8 cellular contexts compared by ENCODE assay signal in genomic region chr9:127423591-127423933, GRCh38. TPM values are rescaled to one million over a fixed set of nuclear protein-coding genes. Genes with fewer than 3 reads are reported as not detected.
DNase-seq lines count a peak whose midpoint lies in the region; ATAC-seq and TF ChIP-seq lines count a peak whose summit lies in the region.

No MANE protein-coding gene starts in this region.

- H3K4me3 ChIP-seq in HAP-1 (peak overlapping the region; percentile 92), right cardiac atrium (ENCODE audit: low read length) (peak overlapping the region; percentile 76)

- H3K27me3 ChIP-seq in HAP-1 (ENCODE audit: low read depth) (no peaks in the 10 kb centered on the region), right cardiac atrium (ENCODE audit: control insufficient read depth, insufficient read depth) (no peaks in the 10 kb centered on the region)

- peaks cover 12% of the 10 kb centered on the region for H3K36me3 Mint-ChIP-seq in WTC11
- peaks cover 50% of the 10 kb centered on the region for H3K36me3 Mint-ChIP-seq in stimulated activated effector memory CD8-positive, alpha-beta T cell treated with anti-CD3 and anti-CD28 coated beads, Interleukin-12 subunit alpha, Interleukin-12 subunit beta, amount 100 ng/mL, for 72 hours

- no peaks in the 10 kb centered on the region for H3K9me3 Mint-ChIP-seq in WTC11
- no peaks in the 10 kb centered on the region for H3K9me3 Mint-ChIP-seq in stimulated activated effector memory CD8-positive, alpha-beta T cell treated with anti-CD3 and anti-CD28 coated beads, Interleukin-12 subunit alpha, Interleukin-12 subunit beta, amount 100 ng/mL, for 72 hours

- in situ Hi-C loops in HAP-1 (cut with MboI; ENCODE audit: low sequenced_read_pairs): no loop called here

- under 1% methylated on average over 8 of the region's 8 CpGs for WGBS in right cardiac atrium

- no peaks in the 10 kb centered on the region for H3K27me3 Mint-ChIP-seq in WTC11 (ENCODE audit: low read depth)

- H3K4me1 ChIP-seq in HAP-1 (peaks cover 2% of the 10 kb centered on the region), right cardiac atrium (ENCODE audit: control insufficient read depth, insufficient read depth, low read length) (no peaks in the 10 kb centered on the region)

- CTCF ChIA-PET in WTC11 (lab: Charles Lee): interaction anchor here (1.1 to 1.4 kb wide), 4 partner anchors 54 to 520 kb away, joined by 3 to 12 read pairs (median 6); no protein-coding TSS in a partner anchor

- TF ChIP-seq POLR2A in erythroblast (IDR thresholded peaks at IDR 0.05; ENCODE audit: low read length): no peak

- no peak for TF ChIP-seq CTCF in WTC11 (IDR thresholded peaks at IDR 0.05)

- intact Hi-C loops in right cardiac atrium (cut with DNase I): no loop called here

- peaks cover 6% of the 10 kb centered on the region; the same call in 1 of the 2 replicates for H3K36me3 ChIP-seq in HAP-1 (replicated peaks)

- peak overlapping the region; percentile 98 for H3K4me3 Mint-ChIP-seq in WTC11
- H3K4me3 Mint-ChIP-seq in stimulated activated effector memory CD8-positive, alpha-beta T cell treated with anti-CD3 and anti-CD28 coated beads, Interleukin-12 subunit alpha, Interleukin-12 subunit beta, amount 100 ng/mL, for 72 hours: peak overlapping the region; percentile 100

- H3K4me1 Mint-ChIP-seq in WTC11: peaks cover 35% of the 10 kb centered on the region
- H3K4me1 Mint-ChIP-seq in stimulated activated effector memory CD8-positive, alpha-beta T cell treated with anti-CD3 and anti-CD28 coated beads, Interleukin-12 subunit alpha, Interleukin-12 subunit beta, amount 100 ng/mL, for 72 hours: peaks cover 53% of the 10 kb centered on the region

- H3K9me3 ChIP-seq in HAP-1: no peaks in the 10 kb centered on the region
- no peaks in the 10 kb centered on the region for H3K9me3 ChIP-seq in right cardiac atrium (ENCODE audit: control insufficient read depth, low read length)

- POLR2A ChIA-PET in WTC11 (lab: Charles Lee): interaction anchor here (0.6 to 1.4 kb wide), 5 partner anchors 12 to 197 kb away, joined by 3 to 9 read pairs (median 3); partner anchors contain the start of genes LRSAM1 and RPL12

- ATAC-seq in WTC11: peak; percentile 22
- no peak for ATAC-seq in right cardiac atrium
- ATAC-seq in stimulated activated effector memory CD8-positive, alpha-beta T cell treated with anti-CD3 and anti-CD28 coated beads, Interleukin-12 subunit alpha, Interleukin-12 subunit beta, amount 100 ng/mL, for 72 hours: no peak

- H3K27ac ChIP-seq in right cardiac atrium (ENCODE audit: low read length): peak overlapping the region; percentile 96

- H3K27ac Mint-ChIP-seq in WTC11: peak overlapping the region; percentile 99
- peak overlapping the region; percentile 99 for H3K27ac Mint-ChIP-seq in stimulated activated effector memory CD8-positive, alpha-beta T cell treated with anti-CD3 and anti-CD28 coated beads, Interleukin-12 subunit alpha, Interleukin-12 subunit beta, amount 100 ng/mL, for 72 hours

- DNase-seq in HAP-1 (ENCODE audit: low spot score in 2 of 2): no peak
- DNase-seq in WTC11 (ENCODE audit: low spot score): no peak
- no peak for DNase-seq in right cardiac atrium
- DNase-seq in stimulated activated effector memory CD8-positive, alpha-beta T cell treated with anti-CD3 and anti-CD28 coated beads, Interleukin-12 subunit alpha, Interleukin-12 subunit beta, amount 100 ng/mL, for 72 hours (ENCODE audit: low spot score in 2 of 2): no peak
- no peak for DNase-seq in NCI-H2029 (lab: John Stamatoyannopoulos, UW)
- no peak for DNase-seq in CD1c-positive myeloid dendritic cell (ENCODE audit: extremely low spot score)
- DNase-seq in SIG-M5 (lab: John Stamatoyannopoulos, UW): no peak
- DNase-seq in erythroblast (lab: John Stamatoyannopoulos, UW): no peak

TF ChIP-seq in WTC11, 78 proteins besides CTCF, POLR2A, EP300 and RAD21:
- TF ChIP-seq NFYB (CRISPR knock-in tag; conservative IDR thresholded peaks at IDR 0.05; ENCODE audit: low read depth): no peak
- no peak for TF ChIP-seq ZNF425 (CRISPR knock-in tag; conservative IDR thresholded peaks at IDR 0.05)
- no peak for TF ChIP-seq FOXK1 (CRISPR knock-in tag; IDR thresholded peaks at IDR 0.05)
- TF ChIP-seq ZNF219 (CRISPR knock-in tag; IDR thresholded peaks at IDR 0.05; ENCODE audit: borderline replicate concordance): no peak
- TF ChIP-seq TEAD1 (CRISPR knock-in tag; IDR thresholded peaks at IDR 0.05): no peak
- no peak for TF ChIP-seq ATF2 (CRISPR knock-in tag; IDR thresholded peaks at IDR 0.05; ENCODE audit: borderline replicate concordance, low read depth)
- TF ChIP-seq ZBTB43 (CRISPR knock-in tag; IDR thresholded peaks at IDR 0.05): no peak
TF ChIP-seq in WTC11: peak in this region for 0.

RNA-seq across cellular contexts. Expression of gene ZNF79, which starts 0.6 kb away (rescaled TPM):
- total RNA-seq in WTC11 (2021): 7.6 to 9.0 TPM (median 7.7 TPM) in 3 replicates
- 1 to 10 TPM; 6.3 to 7.9 (median 7.6) TPM for total RNA-seq in right cardiac atrium
- polyA plus RNA-seq in right cardiac atrium: 3.2 TPM

RNA-seq across cellular contexts. Expression of gene SLC2A8, which starts 26.6 kb away (rescaled TPM):
- 30.2 to 37.4 TPM (median 33.9 TPM) in 3 replicates for total RNA-seq in WTC11 (2021)
- 10 to 100 TPM; 12.2 to 16.6 (median 13.3) TPM for total RNA-seq in right cardiac atrium
- polyA plus RNA-seq in right cardiac atrium: 15.4 TPM

RNA-seq across cellular contexts. Expression of gene RPL12, which starts 27.6 kb away (rescaled TPM):
- total RNA-seq in WTC11 (2021) (1,902 to 2,162 TPM (median 2,101 TPM) in 3 replicates), right cardiac atrium (100 to 1,000 TPM; 535 to 714 (median 622) TPM)
- polyA plus RNA-seq in right cardiac atrium: 1,268 TPM

RNA-seq across cellular contexts. Expression of gene LRSAM1, which starts 27.7 kb away (rescaled TPM):
- total RNA-seq in WTC11 (2021) (24.6 to 32.4 TPM (median 28.8 TPM) in 3 replicates), right cardiac atrium (10 to 100 TPM; 14.4 to 23.3 (median 21.1) TPM)
- polyA plus RNA-seq in right cardiac atrium: 23.8 TPM
